Comparison of ENCODE assay signal across 1 cellular context in genomic region chr7:85457911-85458310, GRCh38.
TF ChIP-seq lines count a peak whose summit lies in the region.

No MANE protein-coding gene starts in this region.

TF ChIP-seq in SK-N-SH treated with all-trans-retinoic acid at 6 μM for 48 hours, 23 proteins besides CTCF, POLR2A, EP300 and RAD21 (continued from another document):
- TF ChIP-seq TSHZ2 (CRISPR knock-in tag; IDR thresholded peaks at IDR 0.05), result no peak
- TF ChIP-seq BACH2 (CRISPR knock-in tag; IDR thresholded peaks at IDR 0.05; ENCODE audit: borderline replicate concordance), result no peak
- 0 out of 2 replicates have a peak, but pooled peaks have one; percentile 12 for TF ChIP-seq ISL1 (CRISPR knock-in tag; IDR thresholded peaks at IDR 0.05)
- TF ChIP-seq POU6F1 (CRISPR knock-in tag; IDR thresholded peaks at IDR 0.05; ENCODE audit: borderline replicate concordance, low read depth), result no peak
- no peak for TF ChIP-seq GLIS3 (CRISPR knock-in tag; IDR thresholded peaks at IDR 0.05)
